In genomic region chr15:68209735-68210408, GRCh38 we compare ENCODE assay signal across 8 cellular contexts. TPM values are rescaled to one million over a fixed set of nuclear protein-coding genes. Genes with fewer than 3 reads are reported as not detected.
DNase-seq lines count a peak whose midpoint lies in the region; ATAC-seq, FAIRE-seq and TF ChIP-seq lines count a peak whose summit lies in the region.

No MANE protein-coding gene starts in this region.

- no peak for DNase-seq in WERI-Rb-1
- DNase-seq in keratinocyte (ENCODE audit: low read depth, low spot score): no peak
- no peak for DNase-seq in NCI-H2107 treated with DMSO at 0.1 percent for 48 hours (lab: John Stamatoyannopoulos, UW; ENCODE audit: unreplicated experiment)
- no peak for DNase-seq in small intestine
- no peak for DNase-seq in mucosa of gallbladder (ENCODE audit: low spot score)
- DNase-seq in hepatocyte (ENCODE audit: low spot score): no peak

- H3K4me3 ChIP-seq in DOHH2 (ENCODE audit: low read length): 0 out of 2 replicates have a peak overlapping the region, but pooled peaks have one; percentile 7
- no peak overlapping the region for H3K4me3 ChIP-seq in WERI-Rb-1 (ENCODE audit: low read depth, low read length)
- H3K4me3 ChIP-seq in keratinocyte (ENCODE audit: control insufficient read depth in 2 of 3, extremely low read depth in 1 of 3, insufficient read depth in 2 of 3, low read depth in 1 of 3, low read length in 3 of 3): no peak overlapping the region
- no peak overlapping the region for H3K4me3 ChIP-seq in small intestine (ENCODE audit: low read depth in 1 of 2, low read length in 2 of 2)
- H3K4me3 ChIP-seq in hepatocyte: no peak overlapping the region

- peaks cover 24% of the 10 kb centered on the region for H3K4me1 ChIP-seq in DOHH2 (ENCODE audit: control insufficient read depth, low read length)
- peaks cover 22% of the 10 kb centered on the region for H3K4me1 ChIP-seq in keratinocyte (ENCODE audit: control insufficient read depth, extremely low read depth, insufficient read depth, low read length)
- no peaks in the 10 kb centered on the region for H3K4me1 ChIP-seq in small intestine (ENCODE audit: control insufficient read depth in 2 of 2, insufficient read depth in 1 of 2, low read depth in 1 of 2, low read length in 1 of 2)
- peaks cover 17% of the 10 kb centered on the region for H3K4me1 ChIP-seq in hepatocyte (ENCODE audit: insufficient read depth)

- 69 to 80% (median 70%) methylated on average over 13 of the region's 13 CpGs for WGBS in small intestine, 3 donors
- WGBS in hepatocyte (ENCODE audit: low lambda C conversion rate, missing lambda C conversion rate): 87% methylated on average over 13 of the region's 13 CpGs

- peak; percentile 56 for ATAC-seq in GM21825 (IDR thresholded peaks at IDR 0.05; ENCODE audit: unreplicated experiment)

- no peaks in the 10 kb centered on the region for H3F3A ChIP-seq in DOHH2 (ENCODE audit: control insufficient read depth, insufficient read depth)

- peaks cover 16% of the 10 kb centered on the region for H3K36me3 ChIP-seq in DOHH2 (ENCODE audit: control insufficient read depth, low read length)
- peaks cover 76% of the 10 kb centered on the region for H3K36me3 ChIP-seq in WERI-Rb-1
- peaks cover 0 to 3% of the 10 kb centered on the region in 2 experiments for H3K36me3 ChIP-seq in keratinocyte (ENCODE audit: control insufficient read depth in 2 of 2, extremely low read depth in 1 of 2, insufficient read depth in 2 of 2, low read length in 2 of 2)
- peaks cover 0 to 4% of the 10 kb centered on the region in 2 donors for H3K36me3 ChIP-seq in small intestine (ENCODE audit: control insufficient read depth in 2 of 2, insufficient read depth in 2 of 2, low read length in 2 of 2)
- no peaks in the 10 kb centered on the region for H3K36me3 ChIP-seq in hepatocyte (replicated peaks; ENCODE audit: insufficient read depth, low read depth)

- dilution Hi-C loops in keratinocyte (cut with MboI; ENCODE audit: extremely low pct_ligation_motif_present, low sequenced_read_pairs): no loop called here

- H3K9me3 ChIP-seq in DOHH2 (ENCODE audit: control insufficient read depth, insufficient read depth, low read length) (no peaks in the 10 kb centered on the region), WERI-Rb-1 (ENCODE audit: severe bottlenecking) (no peaks in the 10 kb centered on the region), keratinocyte (ENCODE audit: control insufficient read depth, low read depth, low read length) (no peaks in the 10 kb centered on the region), small intestine (ENCODE audit: control insufficient read depth, low read depth) (no peaks in the 10 kb centered on the region), hepatocyte (ENCODE audit: low read depth) (no peaks in the 10 kb centered on the region)

- peaks cover 2% of the 10 kb centered on the region; the same call in 1 of the 2 replicates for H4K20me1 ChIP-seq in DOHH2 (ENCODE audit: control insufficient read depth, insufficient read depth, low read depth, low read length)
- H4K20me1 ChIP-seq in keratinocyte (ENCODE audit: control insufficient read depth, extremely low read depth, insufficient read depth, low read length): no peaks in the 10 kb centered on the region
- no peaks in the 10 kb centered on the region for H4K20me1 ChIP-seq in hepatocyte (ENCODE audit: insufficient read depth, poor library complexity, severe bottlenecking)

- H2AFZ ChIP-seq in keratinocyte (ENCODE audit: control insufficient read depth, low read length): no peak overlapping the region
- no peak overlapping the region for H2AFZ ChIP-seq in hepatocyte

- H3K9me2 ChIP-seq in DOHH2 (replicated peaks; ENCODE audit: control insufficient read depth, low read length): no peaks in the 10 kb centered on the region
- H3K9me2 ChIP-seq in hepatocyte (replicated peaks; ENCODE audit: insufficient read depth): no peaks in the 10 kb centered on the region

- H3K27me3 ChIP-seq in DOHH2 (ENCODE audit: control insufficient read depth, low read length): no peaks in the 10 kb centered on the region
- no peaks in the 10 kb centered on the region for H3K27me3 ChIP-seq in WERI-Rb-1 (ENCODE audit: insufficient read depth, low read depth, severe bottlenecking)
- no peaks in the 10 kb centered on the region for H3K27me3 ChIP-seq in keratinocyte (ENCODE audit: control insufficient read depth, extremely low read depth, insufficient read depth, low read length)
- H3K27me3 ChIP-seq in small intestine (ENCODE audit: control insufficient read depth in 2 of 2, insufficient read depth in 2 of 2, low read length in 2 of 2): no peaks in the 10 kb centered on the region
- H3K27me3 ChIP-seq in hepatocyte: no peaks in the 10 kb centered on the region

- no peak for FAIRE-seq in keratinocyte (lab: Jason Lieb, UNC)
- no peak for FAIRE-seq in small intestine (lab: Jason Lieb, UNC)

- no peak for TF ChIP-seq CTCF in DOHH2 (IDR thresholded peaks at IDR 0.05; ENCODE audit: low read depth, low read length, poor library complexity, severe bottlenecking)
- TF ChIP-seq CTCF in WERI-Rb-1 (IDR thresholded peaks at IDR 0.05; ENCODE audit: low read depth, low read length): no peak
- no peak for TF ChIP-seq CTCF in keratinocyte (optimal IDR thresholded peaks at IDR 0.05 in 1 of 3, IDR thresholded peaks at IDR 0.05 in 1 of 3, conservative IDR thresholded peaks at IDR 0.05 in 1 of 3; ENCODE audit: extremely low read depth in 1 of 3, insufficient read depth in 2 of 3, low read length in 3 of 3)
- TF ChIP-seq CTCF in hepatocyte (IDR thresholded peaks at IDR 0.05; ENCODE audit: poor library complexity): no peak

- H3K27ac ChIP-seq in DOHH2 (ENCODE audit: low read depth, low read length): no peak overlapping the region
- H3K27ac ChIP-seq in WERI-Rb-1: peak overlapping the region; percentile 57
- H3K27ac ChIP-seq in keratinocyte (ENCODE audit: control insufficient read depth, insufficient read depth, low read length): peak overlapping the region; percentile 15
- H3K27ac ChIP-seq in small intestine (ENCODE audit: low read depth in 1 of 2, low read length in 1 of 2): peak overlapping the region in 1 of 2 donors; percentile 66
- H3K27ac ChIP-seq in hepatocyte: no peak overlapping the region

- H3K4me2 ChIP-seq in DOHH2 (ENCODE audit: low read length) (peak overlapping the region; percentile 32; the same call in 1 of the 2 replicates), keratinocyte (ENCODE audit: control insufficient read depth, extremely low read depth, insufficient read depth, low read depth, low read length) (peak overlapping the region; percentile 6), hepatocyte (no peak overlapping the region)

- peaks cover 7% of the 10 kb centered on the region for H3K79me2 ChIP-seq in DOHH2 (ENCODE audit: control insufficient read depth, low read length)
- peaks cover 1% of the 10 kb centered on the region for H3K79me2 ChIP-seq in keratinocyte (ENCODE audit: control insufficient read depth, insufficient read depth, low read length)
- H3K79me2 ChIP-seq in hepatocyte: peaks cover 9% of the 10 kb centered on the region

- H3K9ac ChIP-seq in keratinocyte (ENCODE audit: control insufficient read depth, extremely low read depth, insufficient read depth, low read length): no peak overlapping the region

- H3K9me1 ChIP-seq in keratinocyte (ENCODE audit: control insufficient read depth, extremely low read depth, insufficient read depth, low read length): no peaks in the 10 kb centered on the region

RNA-seq across cellular contexts. Expression of gene CALML4, which starts 4.7 kb away (rescaled TPM):
- polyA plus RNA-seq in keratinocyte (3.0 to 7.0 TPM (median 3.3 TPM) in 3 replicates), small intestine (100 to 1,000 TPM; 127 to 288 (median 183) TPM), hepatocyte (72.7 and 79.8 TPM in 2 replicates)
- polyA plus RNA-seq in keratinocyte (2011; ENCODE audit: low read depth): 5.4 TPM
- 2.7 and 2.8 TPM in 2 replicates for polyA plus RNA-seq in keratinocyte (2011; cell fraction: cytosol; rRNA removed)
- polyA plus RNA-seq in keratinocyte (2011; cell fraction: nucleus; rRNA removed): 8.1 and 11.7 TPM in 2 replicates
- polyA plus RNA-seq in keratinocyte (2012; ENCODE audit: low replicate concordance): 5.1 and 5.4 TPM in 2 replicates
- polyA minus RNA-seq in keratinocyte: 0.53 to 3.1 TPM (median 1.2 TPM) in 3 replicates
- polyA minus RNA-seq in keratinocyte (2011; cell fraction: cytosol; rRNA and poly(A)+ RNA removed): not detected
- 1.7 and 2.6 TPM in 2 replicates for polyA minus RNA-seq in keratinocyte (2011; cell fraction: nucleus; rRNA and poly(A)+ RNA removed)
- total RNA-seq in mucosa of gallbladder (49.2 TPM), hepatocyte (44.8 and 49.6 TPM in 2 replicates)

RNA-seq across cellular contexts. Expression of gene CLN6, which starts 19.7 kb away (rescaled TPM):
- 26.7 to 36.3 TPM (median 33.0 TPM) in 3 replicates for polyA plus RNA-seq in keratinocyte
- 2.1 TPM for polyA plus RNA-seq in keratinocyte (2011; ENCODE audit: low read depth)
- polyA plus RNA-seq in keratinocyte (2011; cell fraction: cytosol; rRNA removed): 24.3 and 28.5 TPM in 2 replicates
- polyA plus RNA-seq in keratinocyte (2011; cell fraction: nucleus; rRNA removed): 32.5 and 39.6 TPM in 2 replicates
- polyA plus RNA-seq in keratinocyte (2012; ENCODE audit: low replicate concordance): 9.9 and 25.7 TPM in 2 replicates
- polyA minus RNA-seq in keratinocyte: 71.0 to 78.4 TPM (median 78.2 TPM) in 3 replicates
- polyA minus RNA-seq in keratinocyte (2011; cell fraction: cytosol; rRNA and poly(A)+ RNA removed): 29.2 TPM
- polyA minus RNA-seq in keratinocyte (2011; cell fraction: nucleus; rRNA and poly(A)+ RNA removed): 20.3 and 20.9 TPM in 2 replicates
- polyA plus RNA-seq in small intestine: 10 to 100 TPM in 1 of 3 donors, 1 to 10 TPM in 2; 5.8 to 43.7 (median 7.8) TPM
- 25.7 TPM for total RNA-seq in mucosa of gallbladder
- total RNA-seq in hepatocyte: 18.7 and 19.5 TPM in 2 replicates
- 10.7 and 11.0 TPM in 2 replicates for polyA plus RNA-seq in hepatocyte

Comparison
In these comparisons a context has a peak if more than half of its experiments do, and no peak if none do; other contexts are left out.
1. H3K27ac ChIP-seq: peak in WERI-Rb-1 (single experiment) and keratinocyte (single experiment); none in DOHH2 (single experiment) and hepatocyte (single experiment).